27 cellular contexts compared by ENCODE assay signal in the genomic region with DNA sequence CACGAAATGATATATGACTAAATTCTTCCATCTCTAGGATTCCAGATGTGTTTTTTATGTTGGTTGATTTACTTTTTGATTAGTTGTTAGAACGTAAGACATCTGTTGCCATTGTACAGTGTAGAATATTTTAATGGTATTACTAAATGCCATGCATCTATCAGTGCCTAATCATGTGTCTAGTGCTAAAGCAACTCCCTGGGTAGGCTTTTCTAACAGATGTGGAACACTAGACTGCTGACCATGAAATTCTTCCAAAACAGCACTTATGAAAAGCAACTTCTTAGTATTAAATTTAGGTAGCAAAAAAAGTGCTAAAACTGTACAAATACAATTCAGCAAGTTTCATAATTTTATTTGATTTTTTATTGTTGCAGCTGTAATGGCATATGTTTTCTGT.
A peak's percentile ranks its signal among the peaks of the same experiment; 100 is the strongest.
DNase-seq lines count a peak whose midpoint lies in the region; ATAC-seq, FAIRE-seq and TF ChIP-seq lines count a peak whose summit lies in the region.
"Had no signal": no experiment of that assay in that cellular context is flagged by ENCODE, and none has a peak within 500 bp of the region (broad histone marks: within the 10 kb centered on the region; RNA-seq: fewer than 3 reads in every experiment).

No MANE protein-coding gene starts in this region.

- no peak overlapping the region for H4K8ac ChIP-seq in mesenchymal stem cell (ENCODE audit: low read length)

- WGBS in GM23248 (ENCODE audit: low coverage in 1 of 2, low lambda C conversion rate in 2 of 2, missing lambda C conversion rate in 2 of 2), 2 experiments = 34 to 44% methylated on average over 2 of the region's 2 CpGs
- 11% methylated on average over 2 of the region's 2 CpGs for WGBS in K562 (ENCODE audit: insufficient coverage, low coverage, missing lambda C conversion rate)
- WGBS in mesenchymal stem cell = no CpG with 5 or more reads among the region's 2 CpGs
- 92% methylated on average over 2 of the region's 2 CpGs for WGBS in smooth muscle cell (ENCODE audit: low lambda C conversion rate)

- TF ChIP-seq POLR2A in K562 (conservative IDR thresholded peaks at IDR 0.05) = no peak

- no peak for ATAC-seq in K562
- ATAC-seq in GM21825 (IDR thresholded peaks at IDR 0.05; ENCODE audit: unreplicated experiment) = no peak
- no peak for ATAC-seq in GM21717 (IDR thresholded peaks at IDR 0.05; ENCODE audit: unreplicated experiment)
- ATAC-seq: CD8-positive, alpha-beta T cell; GM12878 had no signal

- no peaks in the 10 kb centered on the region for H3K9me1 ChIP-seq in K562 (ENCODE audit: control insufficient read depth, insufficient read depth, low read length)

- H3K4me3 ChIP-seq in GM23248 (no peak overlapping the region), K562 (no peak overlapping the region), mesenchymal stem cell (ENCODE audit: insufficient read depth in 1 of 2, low read depth in 1 of 2, low read length in 2 of 2) (no peak overlapping the region), smooth muscle cell (no peak overlapping the region)
- H3K4me3 ChIP-seq in effector memory CD4-positive, alpha-beta T cell (ENCODE audit: insufficient read depth, low read depth, low read length, poor library complexity, severe bottlenecking) = no peak overlapping the region
- H3K4me3 ChIP-seq: BLaER1 treated with 17β-estradiol and CSF1 and Interleukin-3, amounts not matched to agents 10 nM and 100 nM; GM12878 had no signal

- H3K79me1 ChIP-seq in mesenchymal stem cell (replicated peaks; ENCODE audit: low read length, poor library complexity, severe bottlenecking) = no peaks in the 10 kb centered on the region

- H3K79me2 ChIP-seq in GM23248 (ENCODE audit: insufficient read depth) (no peaks in the 10 kb centered on the region), K562 (ENCODE audit: control insufficient read depth, insufficient read depth, low read length) (no peaks in the 10 kb centered on the region), smooth muscle cell (ENCODE audit: low read depth) (no peaks in the 10 kb centered on the region)

- no peak overlapping the region for H3K14ac ChIP-seq in mesenchymal stem cell (ENCODE audit: low read length in 2 of 2)

- H3K9me3 ChIP-seq in GM23248 (ENCODE audit: low read depth) = no peaks in the 10 kb centered on the region
- H3K9me3 ChIP-seq in K562 (replicated peaks; ENCODE audit: control insufficient read depth, insufficient read depth, low read depth, low read length) = no peaks in the 10 kb centered on the region
- no peaks in the 10 kb centered on the region for H3K9me3 ChIP-seq in mesenchymal stem cell (ENCODE audit: control insufficient read depth, low read length)
- no peaks in the 10 kb centered on the region for H3K9me3 ChIP-seq in smooth muscle cell (replicated peaks; ENCODE audit: low read depth)
- no peaks in the 10 kb centered on the region for H3K9me3 ChIP-seq in effector memory CD4-positive, alpha-beta T cell (ENCODE audit: control insufficient read depth, low read length)
- H3K9me3 ChIP-seq: BLaER1 treated with 17β-estradiol and CSF1 and Interleukin-3, amounts not matched to agents 10 nM and 100 nM had no signal

- H3K23ac ChIP-seq in mesenchymal stem cell (ENCODE audit: low read length in 2 of 2) = no peak overlapping the region

- intact Hi-C loops in K562 (cut with micrococcal nuclease) = no loop called here

- H2BK5ac ChIP-seq in mesenchymal stem cell (ENCODE audit: low read depth, low read length, poor library complexity, severe bottlenecking) = no peak overlapping the region

- no peak for TF ChIP-seq RAD21 in K562 (CRISPR knock-in tag; conservative IDR thresholded peaks at IDR 0.05 in 1 of 2, IDR thresholded peaks at IDR 0.05 in 1 of 2)

- H2AFZ ChIP-seq in GM23248 (0 out of 2 replicates have a peak overlapping the region, but pooled peaks have one; percentile 2), K562 (ENCODE audit: low read depth, low read length) (no peak overlapping the region), mesenchymal stem cell (ENCODE audit: low read depth, low read length) (no peak overlapping the region), smooth muscle cell (ENCODE audit: low read depth) (peak overlapping the region; percentile 25)

- no peaks in the 10 kb centered on the region for H3K9me2 ChIP-seq in GM23248 (ENCODE audit: insufficient read depth)

- no peak overlapping the region for H3K18ac ChIP-seq in mesenchymal stem cell (ENCODE audit: low read depth in 1 of 2, low read length in 2 of 2)

- H3K36me3 ChIP-seq in GM23248 (ENCODE audit: low read depth) = no peaks in the 10 kb centered on the region
- no peaks in the 10 kb centered on the region for H3K36me3 ChIP-seq in K562 (ENCODE audit: control insufficient read depth, insufficient read depth, low read length)
- H3K36me3 ChIP-seq in mesenchymal stem cell (ENCODE audit: control insufficient read depth in 1 of 2, insufficient read depth in 2 of 2, low read depth in 1 of 2, low read length in 2 of 2) = no peaks in the 10 kb centered on the region
- no peaks in the 10 kb centered on the region for H3K36me3 ChIP-seq in smooth muscle cell (ENCODE audit: low read depth)
- no peaks in the 10 kb centered on the region for H3K36me3 ChIP-seq in effector memory CD4-positive, alpha-beta T cell (ENCODE audit: control insufficient read depth, insufficient read depth, low read length)
- H3K36me3 ChIP-seq: BLaER1 treated with 17β-estradiol and CSF1 and Interleukin-3, amounts not matched to agents 10 nM and 100 nM had no signal

- in situ Hi-C loops in GM23248 (cut with MboI) = no loop called here
- in situ Hi-C loops in K562 (cut with MboI) = no loop called here

- no peak for TF ChIP-seq EP300 in K562 (IDR thresholded peaks at IDR 0.05; ENCODE audit: low read length)

- no peak overlapping the region for H2BK15ac ChIP-seq in mesenchymal stem cell (ENCODE audit: low read depth, poor library complexity, severe bottlenecking)

- H2BK12ac ChIP-seq in mesenchymal stem cell (ENCODE audit: low read length in 2 of 2) = no peak overlapping the region

- no peak overlapping the region for H2AK5ac ChIP-seq in mesenchymal stem cell (ENCODE audit: low read length, severe bottlenecking)

- H4K91ac ChIP-seq in mesenchymal stem cell (ENCODE audit: low read length) = no peak overlapping the region

- H3K27ac ChIP-seq in GM23248 = no peak overlapping the region
- H3K27ac ChIP-seq in K562 (ENCODE audit: extremely low read depth, low read depth, low read length) = no peak overlapping the region
- no peak overlapping the region for H3K27ac ChIP-seq in mesenchymal stem cell (ENCODE audit: low read length, poor library complexity, severe bottlenecking)
- no peak overlapping the region for H3K27ac ChIP-seq in smooth muscle cell (ENCODE audit: low read depth)
- H3K27ac ChIP-seq in effector memory CD4-positive, alpha-beta T cell (ENCODE audit: insufficient read depth, low read length, poor library complexity, severe bottlenecking) = no peak overlapping the region
- H3K27ac ChIP-seq: C4-2B had no signal

- H4K20me1 ChIP-seq in GM23248 (ENCODE audit: insufficient read depth) = no peaks in the 10 kb centered on the region
- no peaks in the 10 kb centered on the region for H4K20me1 ChIP-seq in K562 (replicated peaks; ENCODE audit: control insufficient read depth, insufficient read depth, low read length)
- H4K20me1 ChIP-seq in smooth muscle cell (ENCODE audit: low read depth) = no peaks in the 10 kb centered on the region
- H4K20me1 ChIP-seq: BLaER1 treated with 17β-estradiol and CSF1 and Interleukin-3, amounts not matched to agents 10 nM and 100 nM had no signal

- no peak overlapping the region for H3K4ac ChIP-seq in mesenchymal stem cell (ENCODE audit: low read depth in 1 of 2, low read length in 2 of 2)

- POLR2A ChIA-PET in K562 (lab: Yijun Ruan, JAX) = no interaction called here

- no peaks in the 10 kb centered on the region for H3F3A ChIP-seq in GM23248 (ENCODE audit: insufficient read depth)
- no peaks in the 10 kb centered on the region for H3F3A ChIP-seq in smooth muscle cell (ENCODE audit: low read depth)

- BruUV-seq in K562 (replicated peaks; lab: Mats Ljungman, UMichigan) = no TSS peak

- no peaks in the 10 kb centered on the region for H3K27me3 ChIP-seq in GM23248 (replicated peaks; ENCODE audit: insufficient read depth)
- H3K27me3 ChIP-seq in K562 (ENCODE audit: control insufficient read depth in 2 of 2, insufficient read depth in 2 of 2, low read length in 2 of 2) = no peaks in the 10 kb centered on the region
- H3K27me3 ChIP-seq in mesenchymal stem cell (ENCODE audit: control insufficient read depth in 1 of 2, insufficient read depth in 1 of 2, low read length in 2 of 2) = no peaks in the 10 kb centered on the region
- no peaks in the 10 kb centered on the region for H3K27me3 ChIP-seq in smooth muscle cell (ENCODE audit: low read depth)
- H3K27me3 ChIP-seq in effector memory CD4-positive, alpha-beta T cell (replicated peaks; ENCODE audit: control insufficient read depth, insufficient read depth, low read length, poor library complexity, severe bottlenecking) = no peaks in the 10 kb centered on the region
- H3K27me3 ChIP-seq: BLaER1 treated with 17β-estradiol and CSF1 and Interleukin-3, amounts not matched to agents 10 nM and 100 nM had no signal

- CTCF ChIA-PET in K562 (lab: Yijun Ruan, JAX; ENCODE audit: low intra/inter-chr PET ratio) = no interaction called here

- H3K4me1 ChIP-seq in GM23248 (ENCODE audit: insufficient read depth) (no peaks in the 10 kb centered on the region), K562 (replicated peaks in 1 of 2; ENCODE audit: control insufficient read depth in 2 of 2, insufficient read depth in 2 of 2, low read length in 2 of 2) (no peaks in the 10 kb centered on the region), mesenchymal stem cell (ENCODE audit: control insufficient read depth, insufficient read depth, low read depth, low read length) (no peaks in the 10 kb centered on the region), smooth muscle cell (ENCODE audit: low read depth) (no peaks in the 10 kb centered on the region)
- no peaks in the 10 kb centered on the region for H3K4me1 ChIP-seq in effector memory CD4-positive, alpha-beta T cell (ENCODE audit: control insufficient read depth, insufficient read depth, low read length, poor library complexity, severe bottlenecking)

- no peak overlapping the region for H2BK120ac ChIP-seq in mesenchymal stem cell (ENCODE audit: low read depth, low read length)

- no peak overlapping the region for H3K9ac ChIP-seq in GM23248
- H3K9ac ChIP-seq in K562 (ENCODE audit: insufficient read depth in 1 of 2, low read depth in 2 of 2, low read length in 2 of 2) = no peak overlapping the region
- peak overlapping the region; percentile 66 for H3K9ac ChIP-seq in mesenchymal stem cell (ENCODE audit: low read length)
- no peak overlapping the region for H3K9ac ChIP-seq in smooth muscle cell (ENCODE audit: low read depth)
- H3K9ac ChIP-seq: BLaER1 treated with 17β-estradiol and CSF1 and Interleukin-3, amounts not matched to agents 10 nM and 100 nM had no signal

- FAIRE-seq in K562 (lab: Jason Lieb, UNC) = no peak
- FAIRE-seq: A204.1, GM12878, GM12892, GM18507 had no signal

- H3K4me2 ChIP-seq in GM23248 (ENCODE audit: unreplicated experiment) (no peak overlapping the region), K562 (ENCODE audit: insufficient read depth, low read length) (no peak overlapping the region), mesenchymal stem cell (ENCODE audit: low read length, poor library complexity, severe bottlenecking) (no peak overlapping the region), smooth muscle cell (no peak overlapping the region)
- H3K4me2 ChIP-seq: BLaER1 treated with 17β-estradiol and CSF1 and Interleukin-3, amounts not matched to agents 10 nM and 100 nM had no signal

- TF ChIP-seq CTCF in K562 (IDR thresholded peaks at IDR 0.05 in 2 of 3, conservative IDR thresholded peaks at IDR 0.05 in 1 of 3; ENCODE audit: insufficient read depth in 2 of 3, low read depth in 1 of 3, low read length in 3 of 3) (no peak), smooth muscle cell (IDR thresholded peaks at IDR 0.05; ENCODE audit: borderline replicate concordance, insufficient read depth, poor library complexity, severe bottlenecking) (no peak)

- no peak for DNase-seq in GM23248
- DNase-seq in K562 (ENCODE audit: extremely low read depth in 1 of 4, low spot score in 3 of 4) = no peak
- no peak for DNase-seq in mesenchymal stem cell
- DNase-seq in smooth muscle cell (lab: John Stamatoyannopoulos, UW; ENCODE audit: unreplicated experiment) = no peak
- DNase-seq in effector memory CD4-positive, alpha-beta T cell = no peak
- DNase-seq in epidermal melanocyte (ENCODE audit: insufficient read length, low spot score) = no peak
- DNase-seq: 8988T; ACHN; AML-193; CD4-positive, alpha-beta T cell; CD8-positive, alpha-beta T cell; COR-L47; DMS 273 treated with DMSO at 0.1 percent for 48 hours; DMS153; DMS53; DMS79; DND-41; EL; GDM1 had no signal

Comparison
In these comparisons a context has a peak if more than half of its experiments do, and no peak if none do; other contexts are left out.
1. H2AFZ ChIP-seq: peak in GM23248 (single experiment) and smooth muscle cell (single experiment); none in K562 (single experiment) and mesenchymal stem cell (single experiment).